ENCODE assay signal across 1 cellular context in the genomic region with DNA sequence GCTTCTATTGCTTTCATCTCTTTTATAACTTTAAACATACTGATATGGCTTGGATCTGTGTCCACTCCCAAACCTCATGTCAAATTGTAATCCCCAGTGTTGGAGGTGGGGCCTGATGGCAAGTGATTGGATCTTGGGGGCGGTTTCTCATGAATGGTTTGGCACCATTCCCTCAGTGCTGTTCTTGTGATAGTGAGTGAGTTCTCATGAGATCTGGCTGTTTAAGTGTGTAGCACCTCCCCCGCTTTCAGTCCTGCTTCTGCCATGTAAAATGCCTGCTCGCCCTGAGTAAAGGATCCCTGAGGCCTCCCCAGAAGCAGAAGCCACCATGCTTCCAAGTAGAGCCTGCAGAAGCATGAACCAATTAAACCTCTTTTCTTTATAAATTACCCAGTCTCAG.
A peak's percentile ranks its signal among the peaks of the same experiment; 100 is the strongest.
TF ChIP-seq lines count a peak whose summit lies in the region.

No MANE protein-coding gene starts in this region.

TF ChIP-seq in K562, 482 proteins besides CTCF, POLR2A, EP300 and RAD21 (continued from another document and continues in another):
- TF ChIP-seq, protein P1, sequence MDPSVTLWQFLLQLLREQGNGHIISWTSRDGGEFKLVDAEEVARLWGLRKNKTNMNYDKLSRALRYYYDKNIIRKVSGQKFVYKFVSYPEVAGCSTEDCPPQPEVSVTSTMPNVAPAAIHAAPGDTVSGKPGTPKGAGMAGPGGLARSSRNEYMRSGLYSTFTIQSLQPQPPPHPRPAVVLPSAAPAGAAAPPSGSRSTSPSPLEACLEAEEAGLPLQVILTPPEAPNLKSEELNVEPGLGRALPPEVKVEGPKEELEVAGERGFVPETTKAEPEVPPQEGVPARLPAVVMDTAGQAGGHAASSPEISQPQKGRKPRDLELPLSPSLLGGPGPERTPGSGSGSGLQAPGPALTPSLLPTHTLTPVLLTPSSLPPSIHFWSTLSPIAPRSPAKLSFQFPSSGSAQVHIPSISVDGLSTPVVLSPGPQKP (CRISPR knock-in tag; IDR thresholded peaks at IDR 0.05), result no peak
- peak; percentile 48 for TF ChIP-seq CCNT2 (IDR thresholded peaks at IDR 0.05; ENCODE audit: borderline replicate concordance, extremely low read depth, insufficient read length, low read depth, low read length)
- TF ChIP-seq PHF21A (IDR thresholded peaks at IDR 0.05; ENCODE audit: borderline replicate concordance, low read depth), result no peak
- TF ChIP-seq HES1 (IDR thresholded peaks at IDR 0.05; ENCODE audit: low read depth), result no peak
- TF ChIP-seq SREBF1 (IDR thresholded peaks at IDR 0.05; ENCODE audit: borderline replicate concordance, low read depth, low read length), result no peak
- no peak for TF ChIP-seq SETDB1 (IDR thresholded peaks at IDR 0.05; ENCODE audit: low read length)
- no peak for TF ChIP-seq EWSR1 (IDR thresholded peaks at IDR 0.05; ENCODE audit: borderline replicate concordance, low read depth, partially characterized antibody)
- TF ChIP-seq, protein P2, sequence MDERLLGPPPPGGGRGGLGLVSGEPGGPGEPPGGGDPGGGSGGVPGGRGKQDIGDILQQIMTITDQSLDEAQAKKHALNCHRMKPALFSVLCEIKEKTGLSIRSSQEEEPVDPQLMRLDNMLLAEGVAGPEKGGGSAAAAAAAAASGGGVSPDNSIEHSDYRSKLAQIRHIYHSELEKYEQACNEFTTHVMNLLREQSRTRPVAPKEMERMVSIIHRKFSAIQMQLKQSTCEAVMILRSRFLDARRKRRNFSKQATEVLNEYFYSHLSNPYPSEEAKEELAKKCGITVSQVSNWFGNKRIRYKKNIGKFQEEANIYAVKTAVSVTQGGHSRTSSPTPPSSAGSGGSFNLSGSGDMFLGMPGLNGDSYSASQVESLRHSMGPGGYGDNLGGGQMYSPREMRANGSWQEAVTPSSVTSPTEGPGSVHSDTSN (CRISPR knock-in tag; IDR thresholded peaks at IDR 0.05; ENCODE audit: low read depth), result no peak
- TF ChIP-seq, protein P2 (tag; conservative IDR thresholded peaks at IDR 0.05; ENCODE audit: low read depth), result no peak
- no peak for TF ChIP-seq BRCA1 (IDR thresholded peaks at IDR 0.05)
- no peak for TF ChIP-seq BRCA1 (CRISPR knock-in tag; IDR thresholded peaks at IDR 0.05)
- TF ChIP-seq RBM17 (IDR thresholded peaks at IDR 0.05; ENCODE audit: borderline replicate concordance, low read depth, low read length), result no peak
- TF ChIP-seq PKNOX1 (IDR thresholded peaks at IDR 0.05), result peak; percentile 43
- peak in 1 of 2 experiments; percentile 14; a peak in 1 of 4 replicates for TF ChIP-seq MAZ (CRISPR knock-in tag; conservative IDR thresholded peaks at IDR 0.05 in 1 of 2, IDR thresholded peaks at IDR 0.05 in 1 of 2)
- TF ChIP-seq STAT5A (IDR thresholded peaks at IDR 0.05; ENCODE audit: borderline replicate concordance, low read length), result no peak
- TF ChIP-seq ZZZ3 (IDR thresholded peaks at IDR 0.05), result no peak
- TF ChIP-seq MBD2 (IDR thresholded peaks at IDR 0.05; ENCODE audit: borderline replicate concordance, low read depth), result no peak
- no peak for TF ChIP-seq CEBPG (CRISPR knock-in tag; IDR thresholded peaks at IDR 0.05)
- TF ChIP-seq CEBPG (tag; conservative IDR thresholded peaks at IDR 0.05 in 1 of 2, IDR thresholded peaks at IDR 0.05 in 1 of 2), result no peak
- TF ChIP-seq RBBP5 (IDR thresholded peaks at IDR 0.05; ENCODE audit: borderline replicate concordance, insufficient read depth, low read length, poor library complexity, severe bottlenecking), result peak; percentile 25
- TF ChIP-seq FOS (IDR thresholded peaks at IDR 0.05; ENCODE audit: extremely low read depth, insufficient read length), result no peak
- no peak for TF ChIP-seq NR4A1 (CRISPR knock-in tag; IDR thresholded peaks at IDR 0.05)
- TF ChIP-seq NR4A1 (tag; IDR thresholded peaks at IDR 0.05), result no peak
- TF ChIP-seq RAD51 (IDR thresholded peaks at IDR 0.05; ENCODE audit: borderline replicate concordance, low read depth), result no peak
- no peak for TF ChIP-seq PTBP1 (IDR thresholded peaks at IDR 0.05; ENCODE audit: low read depth, low read length)
- no peak for TF ChIP-seq KDM5B (IDR thresholded peaks at IDR 0.05; ENCODE audit: insufficient replicate concordance, low read depth, low read length)
- no peak for TF ChIP-seq ZKSCAN8 (CRISPR knock-in tag; IDR thresholded peaks at IDR 0.05)
- TF ChIP-seq, protein P3, sequence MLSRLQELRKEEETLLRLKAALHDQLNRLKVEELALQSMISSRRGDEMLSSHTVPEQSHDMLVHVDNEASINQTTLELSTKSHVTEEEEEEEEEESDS (CRISPR knock-in tag; IDR thresholded peaks at IDR 0.05), result no peak
- TF ChIP-seq, protein P4, sequence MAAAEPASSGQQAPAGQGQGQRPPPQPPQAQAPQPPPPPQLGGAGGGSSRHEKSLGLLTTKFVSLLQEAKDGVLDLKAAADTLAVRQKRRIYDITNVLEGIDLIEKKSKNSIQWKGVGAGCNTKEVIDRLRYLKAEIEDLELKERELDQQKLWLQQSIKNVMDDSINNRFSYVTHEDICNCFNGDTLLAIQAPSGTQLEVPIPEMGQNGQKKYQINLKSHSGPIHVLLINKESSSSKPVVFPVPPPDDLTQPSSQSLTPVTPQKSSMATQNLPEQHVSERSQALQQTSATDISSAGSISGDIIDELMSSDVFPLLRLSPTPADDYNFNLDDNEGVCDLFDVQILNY (CRISPR knock-in tag; IDR thresholded peaks at IDR 0.05), result no peak
- TF ChIP-seq MEF2D (tag; conservative IDR thresholded peaks at IDR 0.05; ENCODE audit: low read depth), result no peak
- TF ChIP-seq ZFP36 (IDR thresholded peaks at IDR 0.05; ENCODE audit: low read depth, low read length, partially characterized antibody), result no peak
- TF ChIP-seq, protein P5, sequence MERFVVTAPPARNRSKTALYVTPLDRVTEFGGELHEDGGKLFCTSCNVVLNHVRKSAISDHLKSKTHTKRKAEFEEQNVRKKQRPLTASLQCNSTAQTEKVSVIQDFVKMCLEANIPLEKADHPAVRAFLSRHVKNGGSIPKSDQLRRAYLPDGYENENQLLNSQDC (CRISPR knock-in tag; IDR thresholded peaks at IDR 0.05), result no peak
- TF ChIP-seq ZNF318 (IDR thresholded peaks at IDR 0.05; ENCODE audit: borderline replicate concordance in 1 of 2, low read depth in 1 of 2), result no peak
- TF ChIP-seq ZNF766 (CRISPR knock-in tag; conservative IDR thresholded peaks at IDR 0.05), result peak; percentile 69
- no peak for TF ChIP-seq ZC3H8 (IDR thresholded peaks at IDR 0.05)
- TF ChIP-seq SOX6 (IDR thresholded peaks at IDR 0.05), result peak; percentile 53; the same call in 1 of the 2 replicates
- no peak for TF ChIP-seq PHB (CRISPR knock-in tag; IDR thresholded peaks at IDR 0.05)
- peak; percentile 21; the same call in 1 of the 2 replicates for TF ChIP-seq L3MBTL2 (IDR thresholded peaks at IDR 0.05)
- no peak for TF ChIP-seq RNF219 (CRISPR knock-in tag; IDR thresholded peaks at IDR 0.05)
- no peak for TF ChIP-seq PCBP2 (IDR thresholded peaks at IDR 0.05; ENCODE audit: low read depth, low read length, poor library complexity, severe bottlenecking)
- no peak for TF ChIP-seq NCOR1 (IDR thresholded peaks at IDR 0.05)
- TF ChIP-seq, protein P6, sequence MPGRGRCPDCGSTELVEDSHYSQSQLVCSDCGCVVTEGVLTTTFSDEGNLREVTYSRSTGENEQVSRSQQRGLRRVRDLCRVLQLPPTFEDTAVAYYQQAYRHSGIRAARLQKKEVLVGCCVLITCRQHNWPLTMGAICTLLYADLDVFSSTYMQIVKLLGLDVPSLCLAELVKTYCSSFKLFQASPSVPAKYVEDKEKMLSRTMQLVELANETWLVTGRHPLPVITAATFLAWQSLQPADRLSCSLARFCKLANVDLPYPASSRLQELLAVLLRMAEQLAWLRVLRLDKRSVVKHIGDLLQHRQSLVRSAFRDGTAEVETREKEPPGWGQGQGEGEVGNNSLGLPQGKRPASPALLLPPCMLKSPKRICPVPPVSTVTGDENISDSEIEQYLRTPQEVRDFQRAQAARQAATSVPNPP (IDR thresholded peaks at IDR 0.05; ENCODE audit: borderline replicate concordance, insufficient read depth, insufficient read length), result no peak
- TF ChIP-seq COPS2 (conservative IDR thresholded peaks at IDR 0.05), result no peak
- TF ChIP-seq SMAD1 (IDR thresholded peaks at IDR 0.05; ENCODE audit: low read depth, low read length, partially characterized antibody), result no peak
- TF ChIP-seq CXXC5 (CRISPR knock-in tag; IDR thresholded peaks at IDR 0.05), result no peak
- TF ChIP-seq NBN (IDR thresholded peaks at IDR 0.05; ENCODE audit: low read depth), result peak; percentile 32; the same call in 1 of the 2 replicates
- TF ChIP-seq ZNF584 (CRISPR knock-in tag; IDR thresholded peaks at IDR 0.05; ENCODE audit: low read depth), result no peak
